26 cellular contexts compared by ENCODE assay signal in the genomic region with DNA sequence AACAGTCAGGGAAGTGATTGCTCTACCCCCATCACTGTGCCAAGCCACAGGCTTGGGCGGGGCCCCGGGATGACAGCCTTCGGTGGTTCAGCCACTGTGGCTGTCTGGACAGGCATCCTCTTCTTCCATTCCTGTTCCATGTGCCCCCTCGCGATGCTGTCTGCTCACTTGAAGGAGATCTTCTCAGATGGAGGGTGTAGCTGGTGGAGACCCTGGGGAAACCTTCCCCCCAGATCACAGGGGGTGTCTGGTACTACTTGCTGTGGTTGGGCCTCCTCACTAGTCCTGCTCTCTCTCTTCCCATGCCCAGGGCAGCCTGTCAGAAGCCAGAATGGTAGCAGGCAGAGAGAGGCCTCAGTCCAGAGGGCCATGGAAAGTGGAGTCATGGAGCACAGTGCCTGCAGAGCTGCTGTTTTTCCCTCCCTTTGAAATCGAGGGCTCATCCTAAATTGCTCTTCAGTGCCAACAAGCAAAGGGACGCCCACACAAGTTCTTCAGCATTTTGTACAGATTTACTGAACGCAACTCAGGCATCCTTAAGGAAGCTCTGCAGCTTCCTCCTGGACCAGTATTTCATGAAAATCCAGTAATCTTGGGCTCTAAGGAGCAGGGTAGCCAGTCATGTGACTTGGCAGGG.
DNase-seq lines count a peak whose midpoint lies in the region; ATAC-seq and TF ChIP-seq lines count a peak whose summit lies in the region.
"Had no signal": no experiment of that assay in that cellular context is flagged by ENCODE, and none has a peak within 500 bp of the region (broad histone marks: within the 10 kb centered on the region; RNA-seq: fewer than 3 reads in every experiment).

No MANE protein-coding gene starts in this region.

- no peak for DNase-seq in activated naive CD4-positive, alpha-beta T cell treated with anti-CD3 and anti-CD28 coated beads, Interleukin-2, amount 50 U/mL, for 72 hours (ENCODE audit: low spot score in 2 of 2)
- DNase-seq in activated naive CD4-positive, alpha-beta T cell treated with Interleukin-2 at 50 U/mL for 16 hours: no peak
- DNase-seq in mesenteric fat pad (ENCODE audit: low spot score) (peak; percentile 74), upper lobe of right lung (peak; percentile 56)
- no peak for DNase-seq in activated CD4-positive, alpha-beta T cell treated with anti-CD3 and anti-CD28 coated beads for 4 hours
- DNase-seq: activated CD4-positive, alpha-beta T cell treated with anti-CD3 and anti-CD28 coated beads, Interleukin-2, amount 50 U/mL, for 4 hours; activated CD8-positive, alpha-beta memory T cell treated with anti-CD3 and anti-CD28 coated beads, Interleukin-2, amount 50 U/mL, for 48 hours; activated effector memory CD4-positive, alpha-beta T cell treated with anti-CD3 and anti-CD28 coated beads, Interleukin-2, amount 50 U/mL, for 16 hours; brain microvascular endothelial cell; CD4-positive, CD25-positive, alpha-beta regulatory T cell; hippocampal formation; NCI-H1105 treated with DMSO at 0.1 percent for 48 hours; NCI-H2029 treated with DMSO at 0.1 percent for 48 hours; NCI-H226; NCI-H774; RPMI8226; small intestine; stimulated activated CD4-positive, alpha-beta T cell treated with anti-CD3 and anti-CD28 coated beads, Interleukin-1b, Interleukin-23, amount 100 ng/mL, for 48 hours had no signal

- H3K9me3 Mint-ChIP-seq in activated naive CD4-positive, alpha-beta T cell treated with anti-CD3 and anti-CD28 coated beads, Interleukin-2, amount 50 U/mL, for 72 hours: no peaks in the 10 kb centered on the region
- H3K9me3 Mint-ChIP-seq in brain: no peaks in the 10 kb centered on the region
- H3K9me3 Mint-ChIP-seq: CD4-positive, CD25-positive, alpha-beta regulatory T cell; IgD-negative memory B cell; T-helper 1 cell treated with Interleukin-12 subunit alpha and Interleukin-12 subunit beta and Interleukin-4 antibody, amounts not matched to agents 30 μg/mL and 1 μg/mL, for 36 hours had no signal

- no peak overlapping the region for H3K27ac ChIP-seq in upper lobe of right lung
- H3K27ac ChIP-seq: brain microvascular endothelial cell, neutrophil, vagina had no signal

- intact Hi-C loops in upper lobe of right lung (cut with DNase I): no loop called here

- peak overlapping the region; percentile 54 to 57 for H3K27ac Mint-ChIP-seq in activated naive CD4-positive, alpha-beta T cell treated with anti-CD3 and anti-CD28 coated beads, Interleukin-2, amount 50 U/mL, for 72 hours
- peak overlapping the region in 3 of 5 experiments; percentile 12 to 73 (median 25) for H3K27ac Mint-ChIP-seq in brain
- H3K27ac Mint-ChIP-seq: T-helper 1 cell treated with Interleukin-12 subunit alpha and Interleukin-12 subunit beta and Interleukin-4 antibody, amounts not matched to agents 30 μg/mL and 1 μg/mL, for 36 hours had no signal

- H3K36me3 Mint-ChIP-seq in activated naive CD4-positive, alpha-beta T cell treated with anti-CD3 and anti-CD28 coated beads, Interleukin-2, amount 50 U/mL, for 72 hours: no peaks in the 10 kb centered on the region
- no peaks in the 10 kb centered on the region for H3K36me3 Mint-ChIP-seq in brain

- H3K36me3 ChIP-seq in upper lobe of right lung: no peaks in the 10 kb centered on the region
- H3K36me3 ChIP-seq: brain microvascular endothelial cell, vagina had no signal

- no peaks in the 10 kb centered on the region for H3K27me3 Mint-ChIP-seq in brain
- H3K27me3 Mint-ChIP-seq: CD4-positive, CD25-positive, alpha-beta regulatory T cell; IgD-negative memory B cell had no signal

- peaks cover 17% of the 10 kb centered on the region for H3K4me1 ChIP-seq in upper lobe of right lung

- no peak overlapping the region for H3K4me3 Mint-ChIP-seq in brain
- H3K4me3 Mint-ChIP-seq: CD4-positive, CD25-positive, alpha-beta regulatory T cell; T-helper 1 cell treated with Interleukin-12 subunit alpha and Interleukin-12 subunit beta and Interleukin-4 antibody, amounts not matched to agents 30 μg/mL and 1 μg/mL, for 36 hours had no signal

- H3K4me3 ChIP-seq in upper lobe of right lung: no peak overlapping the region
- H3K4me3 ChIP-seq: vagina had no signal

- no peaks in the 10 kb centered on the region for H3K27me3 ChIP-seq in upper lobe of right lung
- H3K27me3 ChIP-seq: brain microvascular endothelial cell, neutrophil, vagina had no signal

- H3K4me1 Mint-ChIP-seq in brain: peaks cover 99% of the 10 kb centered on the region

- ATAC-seq in activated naive CD4-positive, alpha-beta T cell treated with anti-CD3 and anti-CD28 coated beads, Interleukin-2, amount 50 U/mL, for 72 hours: no peak
- peak; percentile 32 for ATAC-seq in upper lobe of right lung
- ATAC-seq in SK-N-SH treated with all-trans-retinoic acid at 6 μM for 48 hours: no peak
- no peak for ATAC-seq in GM21528 (IDR thresholded peaks at IDR 0.05; ENCODE audit: low FRiP score, unreplicated experiment)
- ATAC-seq: HCT116 had no signal

- TF ChIP-seq CTCF in brain (conservative IDR thresholded peaks at IDR 0.05): no peak
- no peak for TF ChIP-seq CTCF in upper lobe of right lung (IDR thresholded peaks at IDR 0.05)

- H3K9me3 ChIP-seq in upper lobe of right lung: no peaks in the 10 kb centered on the region
- H3K9me3 ChIP-seq: neutrophil, vagina had no signal

TF ChIP-seq in SK-N-SH treated with all-trans-retinoic acid at 6 μM for 48 hours, 23 proteins besides CTCF, POLR2A, EP300 and RAD21:
- TF ChIP-seq CSDC2 (CRISPR knock-in tag; IDR thresholded peaks at IDR 0.05) (no peak), ZC3H10 (CRISPR knock-in tag; IDR thresholded peaks at IDR 0.05) (no peak), ARNTL (CRISPR knock-in tag; IDR thresholded peaks at IDR 0.05; ENCODE audit: borderline replicate concordance, low read depth) (no peak)
- TF ChIP-seq, protein P1, sequence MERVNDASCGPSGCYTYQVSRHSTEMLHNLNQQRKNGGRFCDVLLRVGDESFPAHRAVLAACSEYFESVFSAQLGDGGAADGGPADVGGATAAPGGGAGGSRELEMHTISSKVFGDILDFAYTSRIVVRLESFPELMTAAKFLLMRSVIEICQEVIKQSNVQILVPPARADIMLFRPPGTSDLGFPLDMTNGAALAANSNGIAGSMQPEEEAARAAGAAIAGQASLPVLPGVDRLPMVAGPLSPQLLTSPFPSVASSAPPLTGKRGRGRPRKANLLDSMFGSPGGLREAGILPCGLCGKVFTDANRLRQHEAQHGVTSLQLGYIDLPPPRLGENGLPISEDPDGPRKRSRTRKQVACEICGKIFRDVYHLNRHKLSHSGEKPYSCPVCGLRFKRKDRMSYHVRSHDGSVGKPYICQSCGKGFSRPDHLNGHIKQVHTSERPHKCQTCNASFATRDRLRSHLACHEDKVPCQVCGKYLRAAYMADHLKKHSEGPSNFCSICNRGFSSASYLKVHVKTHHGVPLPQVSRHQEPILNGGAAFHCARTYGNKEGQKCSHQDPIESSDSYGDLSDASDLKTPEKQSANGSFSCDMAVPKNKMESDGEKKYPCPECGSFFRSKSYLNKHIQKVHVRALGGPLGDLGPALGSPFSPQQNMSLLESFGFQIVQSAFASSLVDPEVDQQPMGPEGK (CRISPR knock-in tag; IDR thresholded peaks at IDR 0.05; ENCODE audit: borderline replicate concordance): no peak

Comparison
In these comparisons a context has a peak if more than half of its experiments do, and no peak if none do; other contexts are left out.
1. DNase-seq: peak in mesenteric fat pad (single experiment) and upper lobe of right lung (single experiment); none in activated naive CD4-positive, alpha-beta T cell treated with anti-CD3 and anti-CD28 coated beads, Interleukin-2, amount 50 U/mL, for 72 hours (0 of 2), activated naive CD4-positive, alpha-beta T cell treated with Interleukin-2 at 50 U/mL for 16 hours (single experiment) and activated CD4-positive, alpha-beta T cell treated with anti-CD3 and anti-CD28 coated beads for 4 hours (0 of 2).